8 cellular contexts compared by ENCODE assay signal in the genomic region with DNA sequence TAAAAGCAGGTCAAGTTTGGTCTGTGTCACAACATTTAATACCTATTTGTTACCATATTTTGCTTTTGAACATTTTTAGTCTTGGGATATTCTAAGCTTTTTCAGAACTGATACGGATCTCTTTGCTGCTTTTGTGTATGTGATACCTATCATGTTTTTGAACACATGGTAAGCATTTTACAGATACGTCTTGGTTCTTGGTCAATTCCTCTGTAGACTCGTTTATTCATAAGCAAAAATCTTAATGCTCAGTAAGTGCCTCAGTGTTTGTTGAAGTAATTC. TPM values are rescaled to one million over a fixed set of nuclear protein-coding genes. Genes with fewer than 3 reads are reported as not detected.
DNase-seq lines count a peak whose midpoint lies in the region; TF ChIP-seq lines count a peak whose summit lies in the region.

No MANE protein-coding gene starts in this region.

- in situ Hi-C loops in HAP-1 (cut with MboI; ENCODE audit: low sequenced_read_pairs), result no loop called here
- in situ Hi-C loops in ACHN (cut with HindIII; ENCODE audit: low pct_ligation_motif_present, low pct_unique_long_range_greater_than_20kb, low sequenced_read_pairs), result no loop called here

- 0 out of 2 replicates have a peak, but pooled peaks cover 4% of the 10 kb centered on the region for H3K4me1 ChIP-seq in HAP-1
- no peaks in the 10 kb centered on the region for H3K4me1 ChIP-seq in fibroblast of lung (ENCODE audit: control insufficient read depth, extremely low read depth, insufficient read depth, low read length)

- peaks cover 40% of the 10 kb centered on the region for H3K36me3 ChIP-seq in HAP-1 (replicated peaks)
- H3K36me3 ChIP-seq in fibroblast of lung (ENCODE audit: control insufficient read depth, insufficient read depth, low read length), result peaks cover 10% of the 10 kb centered on the region

- TF ChIP-seq CTCF in fibroblast of lung (conservative IDR thresholded peaks at IDR 0.05 in 1 of 2, IDR thresholded peaks at IDR 0.05 in 1 of 2; ENCODE audit: low read depth in 1 of 2, low read length in 2 of 2), result no peak

- peak overlapping the region; percentile 92 for H3K9ac ChIP-seq in fibroblast of lung (ENCODE audit: insufficient read depth, low read length)

- DNase-seq in HAP-1 (ENCODE audit: low spot score in 2 of 2) (no peak), RKO (ENCODE audit: low spot score) (peak; percentile 24), fibroblast of lung (ENCODE audit: low read depth in 2 of 2) (no peak), skeletal muscle cell (ENCODE audit: low read depth) (no peak), ACHN (no peak), NCI-H2107 (lab: John Stamatoyannopoulos, UW) (no peak), DMS153 (lab: John Stamatoyannopoulos, UW) (no peak)
- no peak for DNase-seq in effector CD4-positive, alpha-beta T cell

- H3K4me2 ChIP-seq in fibroblast of lung (ENCODE audit: extremely low read depth, insufficient read depth, low read length), result peak overlapping the region; percentile 79

- no peaks in the 10 kb centered on the region for H3K27me3 ChIP-seq in HAP-1 (ENCODE audit: low read depth)
- no peaks in the 10 kb centered on the region for H3K27me3 ChIP-seq in fibroblast of lung (ENCODE audit: control insufficient read depth, insufficient read depth, low read length)

- H4K20me1 ChIP-seq in fibroblast of lung (ENCODE audit: control insufficient read depth, extremely low read depth, insufficient read depth, low read length), result no peaks in the 10 kb centered on the region

- peak overlapping the region; percentile 91 for H3K27ac ChIP-seq in fibroblast of lung (ENCODE audit: insufficient read depth, low read length)

- peak overlapping the region; percentile 67 for H3K4me3 ChIP-seq in HAP-1
- H3K4me3 ChIP-seq in fibroblast of lung (replicated peaks in 1 of 4; ENCODE audit: control extremely low read depth in 1 of 4, insufficient read depth in 1 of 4, low read depth in 3 of 4, low read length in 4 of 4), result peak overlapping the region; percentile 47 to 80 (median 64)
- peak overlapping the region; percentile 77 for H3K4me3 ChIP-seq in skeletal muscle cell (ENCODE audit: low read depth, low read length)

- peak overlapping the region; percentile 14 for H2AFZ ChIP-seq in fibroblast of lung (ENCODE audit: low read length)

- peaks cover 5% of the 10 kb centered on the region for H3K79me2 ChIP-seq in fibroblast of lung (ENCODE audit: control insufficient read depth, insufficient read depth, low read length)

- H3K9me3 ChIP-seq in HAP-1 (no peaks in the 10 kb centered on the region), fibroblast of lung (ENCODE audit: control insufficient read depth, insufficient read depth, low read depth, low read length) (peaks cover 3% of the 10 kb centered on the region)

RNA-seq across cellular contexts. Expression of a gene that starts 0.6 kb away (rescaled TPM):
- total RNA-seq in fibroblast of lung, result 19.5 and 23.8 TPM in 2 replicates
- 7.0 and 7.8 TPM in 2 replicates for polyA plus RNA-seq in fibroblast of lung
- 8.7 and 8.9 TPM in 2 replicates for polyA plus RNA-seq in fibroblast of lung (2012)
- 0.82 and 10.6 TPM in 2 replicates for polyA minus RNA-seq in fibroblast of lung (ENCODE audit: low replicate concordance)

RNA-seq across cellular contexts. Expression of a gene that starts 48.6 kb away (rescaled TPM):
- 13.4 and 29.2 TPM in 2 replicates for total RNA-seq in fibroblast of lung
- 10.2 and 12.9 TPM in 2 replicates for polyA plus RNA-seq in fibroblast of lung
- 9.0 and 11.9 TPM in 2 replicates for polyA plus RNA-seq in fibroblast of lung (2012)
- polyA minus RNA-seq in fibroblast of lung (ENCODE audit: low replicate concordance), result 6.4 and 12.4 TPM in 2 replicates
